ENCODE assay signal across 9 cellular contexts in the genomic region with DNA sequence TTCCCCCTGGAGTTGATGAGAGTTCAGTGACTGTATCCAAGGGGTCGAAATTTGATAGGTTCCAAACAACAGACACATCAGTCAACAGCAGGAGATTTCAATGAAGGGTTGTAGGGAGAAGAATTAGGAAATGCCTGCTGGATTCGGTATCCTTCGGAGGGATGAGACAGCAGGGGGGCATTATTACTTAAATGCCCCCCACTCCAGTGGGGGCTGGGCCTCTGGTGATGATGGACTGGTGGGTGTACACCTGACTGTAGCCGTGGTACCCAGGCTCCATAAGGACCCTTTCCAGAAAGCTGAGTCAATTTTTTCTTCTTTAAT. TPM values are rescaled to one million over a fixed set of nuclear protein-coding genes. Genes with fewer than 3 reads are reported as not detected.
A peak's percentile ranks its signal among the peaks of the same experiment; 100 is the strongest.
DNase-seq lines count a peak whose midpoint lies in the region; ATAC-seq lines count a peak whose summit lies in the region.
"Had no signal": no experiment of that assay in that cellular context is flagged by ENCODE, and none has a peak within 500 bp of the region (broad histone marks: within the 10 kb centered on the region; RNA-seq: fewer than 3 reads in every experiment).

No MANE protein-coding gene starts in this region.

- WGBS in thymus: 95% methylated on average over 4 of the region's 4 CpGs

- H3K27ac ChIP-seq in angular gyrus (ENCODE audit: low read depth, low read length) (peak overlapping the region; percentile 98), thymus (ENCODE audit: low read depth) (peak overlapping the region; percentile 68)

- H3K4me3 ChIP-seq in thymus (ENCODE audit: low read length): no peak overlapping the region

- ATAC-seq in GM21619 (IDR thresholded peaks at IDR 0.05; ENCODE audit: unreplicated experiment) (no peak), GM18519 (IDR thresholded peaks at IDR 0.05; ENCODE audit: low FRiP score, unreplicated experiment) (no peak)

- H3K9me3 ChIP-seq in thymus (ENCODE audit: control insufficient read depth): no peaks in the 10 kb centered on the region

- peaks cover 13% of the 10 kb centered on the region for H3K36me3 ChIP-seq in thymus (ENCODE audit: control insufficient read depth, insufficient read depth)

- peak; percentile 66 for DNase-seq in NCI-H2107 treated with DMSO at 0.1 percent for 48 hours (lab: John Stamatoyannopoulos, UW; ENCODE audit: unreplicated experiment)
- no peak for DNase-seq in NCI-H2107 (lab: John Stamatoyannopoulos, UW)
- peak; percentile 81 for DNase-seq in left kidney (ENCODE audit: low read depth, low spot score)
- no peak for DNase-seq in medulla oblongata (ENCODE audit: extremely low spot score)
- DNase-seq: effector CD8-positive, alpha-beta T cell had no signal

- H3K27me3 ChIP-seq in thymus (ENCODE audit: control insufficient read depth, insufficient read depth): no peaks in the 10 kb centered on the region

- H3K4me1 ChIP-seq in thymus (ENCODE audit: control insufficient read depth, insufficient read depth, low read length): peaks cover 8% of the 10 kb centered on the region

RNA-seq across cellular contexts. Expression of gene ZMYND8, which starts 41.2 kb away (rescaled TPM):
- 28.5 TPM for polyA plus RNA-seq in thymus

Comparison
In these comparisons a context has a peak if more than half of its experiments do, and no peak if none do; other contexts are left out.
1. DNase-seq: peak in NCI-H2107 treated with DMSO at 0.1 percent for 48 hours (single experiment) and left kidney (single experiment); none in NCI-H2107 (single experiment) and medulla oblongata (single experiment).